ENCODE assay signal across 8 cellular contexts in genomic region chr17:36657763-36658490, GRCh38.
DNase-seq lines count a peak whose midpoint lies in the region; ATAC-seq lines count a peak whose summit lies in the region.

No MANE protein-coding gene starts in this region.

- no peaks in the 10 kb centered on the region for H3K9me3 ChIP-seq in iPS-15b (ENCODE audit: control insufficient read depth, insufficient read depth, low read length)

- peak overlapping the region; percentile 49 for H3K4me3 Mint-ChIP-seq in stimulated activated effector memory CD8-positive, alpha-beta T cell treated with anti-CD3 and anti-CD28 coated beads, Interleukin-12 subunit alpha, Interleukin-12 subunit beta, amount 100 ng/mL, for 72 hours

- no peaks in the 10 kb centered on the region for H3K9me3 Mint-ChIP-seq in stimulated activated effector memory CD8-positive, alpha-beta T cell treated with anti-CD3 and anti-CD28 coated beads, Interleukin-12 subunit alpha, Interleukin-12 subunit beta, amount 100 ng/mL, for 72 hours

- peaks cover 4% of the 10 kb centered on the region for H3K4me1 Mint-ChIP-seq in stimulated activated effector memory CD8-positive, alpha-beta T cell treated with anti-CD3 and anti-CD28 coated beads, Interleukin-12 subunit alpha, Interleukin-12 subunit beta, amount 100 ng/mL, for 72 hours

- peaks cover 2% of the 10 kb centered on the region for H3K4me1 ChIP-seq in iPS-15b (ENCODE audit: control insufficient read depth, insufficient read depth, low read length)

- H3K36me3 ChIP-seq in iPS-15b (ENCODE audit: control insufficient read depth, insufficient read depth, low read length), result no peaks in the 10 kb centered on the region

- ATAC-seq in stimulated activated effector memory CD8-positive, alpha-beta T cell treated with anti-CD3 and anti-CD28 coated beads, Interleukin-12 subunit alpha, Interleukin-12 subunit beta, amount 100 ng/mL, for 72 hours, result peak; percentile 46
- ATAC-seq in HG02970 (IDR thresholded peaks at IDR 0.05; ENCODE audit: low FRiP score, unreplicated experiment), result no peak

- peak; percentile 8 for DNase-seq in stimulated activated CD4-positive, alpha-beta T cell treated with anti-CD3 and anti-CD28 coated beads, Interleukin-4, amount 100 ng/mL, for 1 hour
- no peak for DNase-seq in stimulated activated CD4-positive, alpha-beta T cell treated with anti-CD3 and anti-CD28 coated beads, Interleukin-4, amount 100 ng/mL, for 4 hours
- DNase-seq in activated naive CD4-positive, alpha-beta T cell treated with anti-CD3 and anti-CD28 coated beads, Interleukin-2, amount 50 U/mL, for 16 hours, result peak; percentile 18
- peak in 1 of 2 donors; percentile 55 for DNase-seq in stimulated activated effector memory CD8-positive, alpha-beta T cell treated with anti-CD3 and anti-CD28 coated beads, Interleukin-12 subunit alpha, Interleukin-12 subunit beta, amount 100 ng/mL, for 72 hours (ENCODE audit: low spot score in 2 of 2)
- DNase-seq in DMS114 treated with DMSO at 0.1 percent for 48 hours (lab: John Stamatoyannopoulos, UW; ENCODE audit: unreplicated experiment), result no peak
- no peak for DNase-seq in globus pallidus (ENCODE audit: low spot score)

- no peak overlapping the region for H3K27ac Mint-ChIP-seq in stimulated activated effector memory CD8-positive, alpha-beta T cell treated with anti-CD3 and anti-CD28 coated beads, Interleukin-12 subunit alpha, Interleukin-12 subunit beta, amount 100 ng/mL, for 72 hours

- peaks cover 21% of the 10 kb centered on the region for H3K27me3 ChIP-seq in iPS-15b (ENCODE audit: control insufficient read depth, insufficient read depth, low read length)

- no peak overlapping the region for H3K9ac ChIP-seq in iPS-15b (ENCODE audit: low read depth, low read length)

- H3K4me3 ChIP-seq in iPS-15b (ENCODE audit: low read depth, low read length), result peak overlapping the region; percentile 69

- no peaks in the 10 kb centered on the region for H3K36me3 Mint-ChIP-seq in stimulated activated effector memory CD8-positive, alpha-beta T cell treated with anti-CD3 and anti-CD28 coated beads, Interleukin-12 subunit alpha, Interleukin-12 subunit beta, amount 100 ng/mL, for 72 hours

Comparison
In these comparisons a context has a peak if more than half of its experiments do, and no peak if none do; other contexts are left out.
1. DNase-seq: peak in stimulated activated CD4-positive, alpha-beta T cell treated with anti-CD3 and anti-CD28 coated beads, Interleukin-4, amount 100 ng/mL, for 1 hour (single experiment) and activated naive CD4-positive, alpha-beta T cell treated with anti-CD3 and anti-CD28 coated beads, Interleukin-2, amount 50 U/mL, for 16 hours (single experiment); none in stimulated activated CD4-positive, alpha-beta T cell treated with anti-CD3 and anti-CD28 coated beads, Interleukin-4, amount 100 ng/mL, for 4 hours (0 of 2), DMS114 treated with DMSO at 0.1 percent for 48 hours (single experiment) and globus pallidus (single experiment).